In genomic region chr15:75891895-75892294, GRCh38 we compare ENCODE assay signal across 10 cellular contexts. TPM values are rescaled to one million over a fixed set of nuclear protein-coding genes. Genes with fewer than 3 reads are reported as not detected.
DNase-seq lines count a peak whose midpoint lies in the region; TF ChIP-seq lines count a peak whose summit lies in the region.
"Had no signal": no experiment of that assay in that cellular context is flagged by ENCODE, and none has a peak within 500 bp of the region (broad histone marks: within the 10 kb centered on the region; RNA-seq: fewer than 3 reads in every experiment).

No MANE protein-coding gene starts in this region.

- peak; percentile 26 for DNase-seq in DMS53 (lab: John Stamatoyannopoulos, UW)
- no peak for DNase-seq in DMS53 treated with DMSO at 0.1 percent for 48 hours (lab: John Stamatoyannopoulos, UW; ENCODE audit: unreplicated experiment)
- DNase-seq in RKO (ENCODE audit: low spot score), result peak; percentile 49
- peak; percentile 84 for DNase-seq in dermis blood vessel endothelial cell
- peak; percentile 61 for DNase-seq in pulmonary artery endothelial cell (ENCODE audit: low read depth, low spot score)
- DNase-seq in lower leg skin (ENCODE audit: low spot score in 2 of 2), result no peak
- DNase-seq in NCI-H2081 treated with DMSO at 0.1 percent for 48 hours (lab: John Stamatoyannopoulos, UW), result no peak
- no peak for DNase-seq in LoVo (ENCODE audit: low spot score)
- DNase-seq: right lobe of liver, uterus had no signal

- intact Hi-C loops in lower leg skin (cut with DNase I; ENCODE audit: low total_unique reads), result no loop called here

- H3K4me3 ChIP-seq in lower leg skin (ENCODE audit: low read depth, poor library complexity, severe bottlenecking), result no peak overlapping the region
- H3K4me3 ChIP-seq: right lobe of liver, uterus had no signal

- no peak for TF ChIP-seq POLR2A in lower leg skin (IDR thresholded peaks at IDR 0.05)

- no peak for TF ChIP-seq CTCF in lower leg skin (IDR thresholded peaks at IDR 0.05)

RNA-seq across cellular contexts. Expression of gene FBXO22, which starts 11.8 kb away (rescaled TPM):
- total RNA-seq in dermis blood vessel endothelial cell (50.7 and 70.8 TPM in 2 replicates), pulmonary artery endothelial cell (86.5 and 125 TPM in 2 replicates), lower leg skin (10 to 100 TPM; 17.4 to 25.3 (median 21.6) TPM)

RNA-seq across cellular contexts. Expression of gene UBE2Q2, which starts 48.6 kb away (rescaled TPM):
- 68.8 and 69.1 TPM in 2 replicates for total RNA-seq in dermis blood vessel endothelial cell
- total RNA-seq in pulmonary artery endothelial cell, result 36.9 and 41.1 TPM in 2 replicates
- 10 to 100 TPM; 17.2 to 18.3 (median 17.6) TPM for total RNA-seq in lower leg skin

Comparison
In these comparisons a context has a peak if more than half of its experiments do, and no peak if none do; other contexts are left out.
1. DNase-seq: peak in DMS53 (single experiment), RKO (single experiment), dermis blood vessel endothelial cell (single experiment) and pulmonary artery endothelial cell (single experiment); none in DMS53 treated with DMSO at 0.1 percent for 48 hours (single experiment), lower leg skin (0 of 2), NCI-H2081 treated with DMSO at 0.1 percent for 48 hours (single experiment) and LoVo (single experiment).